29 cellular contexts compared by ENCODE assay signal in the genomic region with DNA sequence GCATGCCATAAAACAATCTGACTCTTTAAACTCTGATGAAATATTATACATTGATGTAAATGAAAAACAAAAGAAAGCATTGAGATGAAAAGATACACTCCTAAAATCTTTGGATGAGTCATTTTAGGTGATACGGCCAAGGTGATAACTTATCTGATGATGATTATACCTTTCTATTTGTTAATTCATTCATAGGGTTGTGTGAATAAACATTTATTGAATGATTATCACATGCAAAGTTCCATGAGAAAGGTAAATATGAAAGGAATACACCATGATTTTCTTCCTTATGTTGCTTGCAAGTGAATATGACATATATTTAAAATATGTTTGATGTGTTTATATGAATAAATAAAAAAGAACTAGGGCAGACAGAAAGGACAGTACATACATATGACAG.
"Had no signal": no experiment of that assay in that cellular context is flagged by ENCODE, and none has a peak within 500 bp of the region (broad histone marks: within the 10 kb centered on the region; RNA-seq: fewer than 3 reads in every experiment).

No MANE protein-coding gene starts in this region.

- H3K4me1 Mint-ChIP-seq: stimulated activated memory B cell treated with anti-CD40 and anti-IgM and Interleukin-4, amounts not matched to agents 10 μg/mL and 1 μg/mL and 100 μg/mL, for 72 hours; stimulated activated naive B cell treated with anti-CD40 and anti-IgM and Interleukin-4, amounts not matched to agents 10 μg/mL and 1 μg/mL and 100 μg/mL, for 72 hours had no signal

- FAIRE-seq: urothelium cell line had no signal

- H3K9me3 Mint-ChIP-seq: stimulated activated effector memory CD8-positive, alpha-beta T cell treated with anti-CD3 and anti-CD28 coated beads, Interleukin-12 subunit alpha, Interleukin-12 subunit beta, amount 100 ng/mL, for 72 hours; stimulated activated memory B cell treated with anti-CD40 and anti-IgM and Interleukin-4, amounts not matched to agents 10 μg/mL and 1 μg/mL and 100 μg/mL, for 72 hours; stimulated activated naive B cell treated with anti-CD40 and anti-IgM and Interleukin-4, amounts not matched to agents 10 μg/mL and 1 μg/mL and 100 μg/mL, for 72 hours; stimulated activated naive CD8-positive, alpha-beta T cell treated with anti-CD3 and anti-CD28 coated beads, Interleukin-15, Interleukin-2, amounts not matched to agents 100 ng/mL and 50 ng/mL, for 24 hours; type B pancreatic cell had no signal

- H3K9me3 ChIP-seq: stomach, suprapubic skin, testis, thoracic aorta, thyroid gland, tibial artery, tibial nerve, transverse colon, upper lobe of left lung, upper lobe of right lung, uterus, vagina had no signal

- H3K4me3 Mint-ChIP-seq: stimulated activated effector memory CD8-positive, alpha-beta T cell treated with anti-CD3 and anti-CD28 coated beads, Interleukin-12 subunit alpha, Interleukin-12 subunit beta, amount 100 ng/mL, for 72 hours; stimulated activated memory B cell treated with anti-CD40 and anti-IgM and Interleukin-4, amounts not matched to agents 10 μg/mL and 1 μg/mL and 100 μg/mL, for 72 hours; stimulated activated naive B cell treated with anti-CD40 and anti-IgM and Interleukin-4, amounts not matched to agents 10 μg/mL and 1 μg/mL and 100 μg/mL, for 72 hours; stimulated activated naive CD8-positive, alpha-beta T cell treated with anti-CD3 and anti-CD28 coated beads, Interleukin-15, amount 100 ng/mL, for 72 hours; stimulated activated naive CD8-positive, alpha-beta T cell treated with anti-CD3 and anti-CD28 coated beads, Interleukin-15, Interleukin-2, amounts not matched to agents 100 ng/mL and 50 ng/mL, for 24 hours; type B pancreatic cell had no signal

- H3K27ac ChIP-seq: stomach, suprapubic skin, testis, thoracic aorta, thyroid gland, tibial artery, tibial nerve, transverse colon, upper lobe of left lung, upper lobe of right lung, uterus, vagina had no signal

- ATAC-seq: stimulated activated effector memory CD8-positive, alpha-beta T cell treated with anti-CD3 and anti-CD28 coated beads, Interleukin-12 subunit alpha, Interleukin-12 subunit beta, amount 100 ng/mL, for 72 hours; stimulated activated memory B cell treated with anti-CD40 and anti-IgM and Interleukin-4, amounts not matched to agents 10 μg/mL and 1 μg/mL and 100 μg/mL, for 72 hours; stimulated activated naive B cell treated with anti-CD40 and anti-IgM and Interleukin-4, amounts not matched to agents 10 μg/mL and 1 μg/mL and 100 μg/mL, for 72 hours; stimulated activated naive CD8-positive, alpha-beta T cell treated with anti-CD3 and anti-CD28 coated beads, Interleukin-15, amount 100 ng/mL, for 72 hours; stimulated activated naive CD8-positive, alpha-beta T cell treated with anti-CD3 and anti-CD28 coated beads, Interleukin-15, Interleukin-2, amounts not matched to agents 100 U/mL and 50 U/mL, for 24 hours; upper lobe of right lung had no signal

- H3K27me3 Mint-ChIP-seq: stimulated activated memory B cell treated with anti-CD40 and anti-IgM and Interleukin-4, amounts not matched to agents 10 μg/mL and 1 μg/mL and 100 μg/mL, for 72 hours; stimulated activated naive B cell treated with anti-CD40 and anti-IgM and Interleukin-4, amounts not matched to agents 10 μg/mL and 1 μg/mL and 100 μg/mL, for 72 hours; stimulated activated naive CD8-positive, alpha-beta T cell treated with anti-CD3 and anti-CD28 coated beads, Interleukin-15, amount 100 ng/mL, for 72 hours; stimulated activated naive CD8-positive, alpha-beta T cell treated with anti-CD3 and anti-CD28 coated beads, Interleukin-15, Interleukin-2, amounts not matched to agents 100 ng/mL and 50 ng/mL, for 24 hours; type B pancreatic cell had no signal

- H3K27me3 ChIP-seq: stomach, suprapubic skin, testis, thyroid gland, tibial artery, tibial nerve, transverse colon, upper lobe of left lung, upper lobe of right lung, uterus, vagina had no signal

- H3K4me1 ChIP-seq: stomach, testis, thyroid gland, tibial artery, tibial nerve, transverse colon, upper lobe of left lung, upper lobe of right lung, uterus, vagina had no signal

- DNase-seq: stimulated activated CD4-positive, alpha-beta T cell treated with anti-CD3 and anti-CD28 coated beads, Interleukin-2, amount 100 ng/mL, for 48 hours; stimulated activated CD4-positive, alpha-beta T cell treated with anti-CD3 and anti-CD28 coated beads, Interleukin-4, amount 100 ng/mL, for 1 hour; stimulated activated CD4-positive, alpha-beta T cell treated with anti-CD3 and anti-CD28 coated beads, Interleukin-4, amount 100 ng/mL, for 24 hours; stimulated activated CD4-positive, alpha-beta T cell treated with anti-CD3 and anti-CD28 coated beads, Interleukin-4, amount 100 ng/mL, for 4 hours; stimulated activated CD8-positive, alpha-beta memory T cell treated with anti-CD3 and anti-CD28 coated beads, Interleukin-4, amount 100 ng/mL, for 48 hours; stimulated activated naive B cell treated with anti-CD40 and anti-IgM and Interleukin-4, amounts not matched to agents 10 μg/mL and 1 μg/mL and 100 μg/mL, for 72 hours; stimulated activated naive CD4-positive, alpha-beta T cell; stimulated activated naive CD4-positive, alpha-beta T cell treated with Interleukin-2 at 50 U/mL for 16 hours; stimulated activated naive CD8-positive, alpha-beta T cell treated with anti-CD3 and anti-CD28 coated beads, Interleukin-15, amount 100 ng/mL, for 72 hours; stimulated activated naive CD8-positive, alpha-beta T cell treated with anti-CD3 and anti-CD28 coated beads, Interleukin-15, Interleukin-2, amounts not matched to agents 100 U/mL and 50 U/mL, for 24 hours; stomach; substantia nigra; testis; thyroid gland; tibial artery; transverse colon; trophoblast cell; upper lobe of left lung; upper lobe of right lung; uterus had no signal

- H3K27ac Mint-ChIP-seq: stimulated activated effector memory CD8-positive, alpha-beta T cell treated with anti-CD3 and anti-CD28 coated beads, Interleukin-12 subunit alpha, Interleukin-12 subunit beta, amount 100 ng/mL, for 72 hours; stimulated activated memory B cell treated with anti-CD40 and anti-IgM and Interleukin-4, amounts not matched to agents 10 μg/mL and 1 μg/mL and 100 μg/mL, for 72 hours; stimulated activated naive B cell treated with anti-CD40 and anti-IgM and Interleukin-4, amounts not matched to agents 10 μg/mL and 1 μg/mL and 100 μg/mL, for 72 hours; stimulated activated naive CD8-positive, alpha-beta T cell treated with anti-CD3 and anti-CD28 coated beads, Interleukin-15, amount 100 ng/mL, for 72 hours; stimulated activated naive CD8-positive, alpha-beta T cell treated with anti-CD3 and anti-CD28 coated beads, Interleukin-15, Interleukin-2, amounts not matched to agents 100 ng/mL and 50 ng/mL, for 24 hours; type B pancreatic cell had no signal

- H3K36me3 Mint-ChIP-seq: stimulated activated effector memory CD8-positive, alpha-beta T cell treated with anti-CD3 and anti-CD28 coated beads, Interleukin-12 subunit alpha, Interleukin-12 subunit beta, amount 100 ng/mL, for 72 hours; stimulated activated memory B cell treated with anti-CD40 and anti-IgM and Interleukin-4, amounts not matched to agents 10 μg/mL and 1 μg/mL and 100 μg/mL, for 72 hours; stimulated activated naive B cell treated with anti-CD40 and anti-IgM and Interleukin-4, amounts not matched to agents 10 μg/mL and 1 μg/mL and 100 μg/mL, for 72 hours; type B pancreatic cell had no signal

- H3K4me3 ChIP-seq: stomach, suprapubic skin, testis, thoracic aorta, thyroid gland, tibial artery, tibial nerve, transverse colon, upper lobe of left lung, upper lobe of right lung, uterus, vagina had no signal

- H3K36me3 ChIP-seq: stomach, suprapubic skin, thoracic aorta, thyroid gland, tibial artery, tibial nerve, transverse colon, upper lobe of left lung, upper lobe of right lung, uterus, vagina had no signal
